In the genomic region with DNA sequence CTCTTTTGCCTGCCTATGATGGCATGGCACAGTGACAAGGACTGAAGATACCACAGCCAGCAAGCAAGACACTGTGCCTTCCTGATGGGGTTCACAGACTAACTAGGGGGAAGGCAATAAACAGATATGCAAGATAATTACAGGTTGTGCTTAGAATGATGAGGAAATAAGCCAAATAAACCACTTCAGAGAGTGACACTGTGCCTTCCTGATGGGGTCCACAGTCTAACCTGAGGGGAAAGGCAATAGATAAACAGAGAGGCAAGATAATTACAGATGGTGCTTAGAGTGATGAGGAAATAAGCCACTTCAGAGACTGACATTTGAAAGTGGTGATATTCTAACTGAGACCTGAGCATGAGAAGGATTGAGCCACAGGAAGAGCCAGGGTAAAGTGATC, we compare ENCODE assay signal across 13 cellular contexts.
"Had no signal": no experiment of that assay in that cellular context is flagged by ENCODE, and none has a peak within 500 bp of the region (broad histone marks: within the 10 kb centered on the region; RNA-seq: fewer than 3 reads in every experiment).

No MANE protein-coding gene starts in this region.

- H3K36me3 ChIP-seq: esophagus squamous epithelium, heart right ventricle, left lung, prostate gland, right atrium auricular region, stomach, tibial artery had no signal

- H3K9me3 ChIP-seq: esophagus squamous epithelium, left lung, prostate gland, testis, tibial artery had no signal

- H3K4me3 ChIP-seq: esophagus squamous epithelium, heart right ventricle, left lung, prostate gland, right atrium auricular region, smooth muscle cell, stomach, testis, tibial artery had no signal

- H3K4me1 ChIP-seq: prostate gland, testis, tibial artery had no signal

- DNase-seq: esophagus squamous epithelium had no signal

- H3K27ac ChIP-seq: esophagus squamous epithelium, heart right ventricle, left lung, prostate gland, right atrium auricular region, stomach, testis, tibial artery had no signal

- ATAC-seq: effector memory CD8-positive, alpha-beta T cell; naive thymus-derived CD4-positive, alpha-beta T cell; sciatic nerve; stimulated activated effector memory CD8-positive, alpha-beta T cell treated with anti-CD3 and anti-CD28 coated beads, Interleukin-12 subunit alpha, Interleukin-12 subunit beta, amount 100 ng/mL, for 72 hours had no signal
